ENCODE assay signal across 17 cellular contexts in genomic region chr18:26908906-26909305, GRCh38. TPM values are rescaled to one million over a fixed set of nuclear protein-coding genes. Genes with fewer than 3 reads are reported as not detected.
"Had no signal": no experiment of that assay in that cellular context is flagged by ENCODE, and none has a peak within 500 bp of the region (broad histone marks: within the 10 kb centered on the region; RNA-seq: fewer than 3 reads in every experiment).

No MANE protein-coding gene starts in this region.

- H3K27ac ChIP-seq: esophagus squamous epithelium, gastroesophageal sphincter, heart left ventricle, neutrophil, suprapubic skin, thyroid gland had no signal

- DNase-seq: esophagus squamous epithelium; foreskin fibroblast; heart left ventricle; mucosa of descending colon; naive thymus-derived CD8-positive, alpha-beta T cell; right cardiac atrium; small intestine; stimulated activated CD4-positive, alpha-beta T cell treated with anti-CD3 and anti-CD28 coated beads, Interleukin-12 subunit alpha, Interleukin-12 subunit beta, amount 100 ng/mL, for 4 hours; stimulated activated naive CD4-positive, alpha-beta T cell treated with Interleukin-2 at 50 U/mL for 16 hours had no signal

- H3K36me3 ChIP-seq: esophagus squamous epithelium, gastroesophageal sphincter, heart left ventricle, neutrophil, suprapubic skin, thyroid gland had no signal

- H3K27me3 ChIP-seq: esophagus squamous epithelium, gastroesophageal sphincter, heart left ventricle, neutrophil, suprapubic skin, thyroid gland had no signal

- H3K9me3 ChIP-seq: esophagus squamous epithelium, gastroesophageal sphincter, mucosa of descending colon, neutrophil, suprapubic skin, thyroid gland had no signal

- H3K4me1 ChIP-seq: esophagus squamous epithelium, heart left ventricle, suprapubic skin had no signal

- H3K4me3 ChIP-seq: esophagus squamous epithelium, gastroesophageal sphincter, heart left ventricle, mucosa of descending colon, suprapubic skin, thyroid gland had no signal

RNA-seq across cellular contexts. Expression of gene AQP4, which starts 43.4 kb away (rescaled TPM):
- total RNA-seq: lung microvascular endothelial cell; mesenteric fat pad; naive thymus-derived CD8-positive, alpha-beta T cell; osteocyte; posterior vena cava had no signal
